Comparison of ENCODE assay signal across 20 cellular contexts in the genomic region with DNA sequence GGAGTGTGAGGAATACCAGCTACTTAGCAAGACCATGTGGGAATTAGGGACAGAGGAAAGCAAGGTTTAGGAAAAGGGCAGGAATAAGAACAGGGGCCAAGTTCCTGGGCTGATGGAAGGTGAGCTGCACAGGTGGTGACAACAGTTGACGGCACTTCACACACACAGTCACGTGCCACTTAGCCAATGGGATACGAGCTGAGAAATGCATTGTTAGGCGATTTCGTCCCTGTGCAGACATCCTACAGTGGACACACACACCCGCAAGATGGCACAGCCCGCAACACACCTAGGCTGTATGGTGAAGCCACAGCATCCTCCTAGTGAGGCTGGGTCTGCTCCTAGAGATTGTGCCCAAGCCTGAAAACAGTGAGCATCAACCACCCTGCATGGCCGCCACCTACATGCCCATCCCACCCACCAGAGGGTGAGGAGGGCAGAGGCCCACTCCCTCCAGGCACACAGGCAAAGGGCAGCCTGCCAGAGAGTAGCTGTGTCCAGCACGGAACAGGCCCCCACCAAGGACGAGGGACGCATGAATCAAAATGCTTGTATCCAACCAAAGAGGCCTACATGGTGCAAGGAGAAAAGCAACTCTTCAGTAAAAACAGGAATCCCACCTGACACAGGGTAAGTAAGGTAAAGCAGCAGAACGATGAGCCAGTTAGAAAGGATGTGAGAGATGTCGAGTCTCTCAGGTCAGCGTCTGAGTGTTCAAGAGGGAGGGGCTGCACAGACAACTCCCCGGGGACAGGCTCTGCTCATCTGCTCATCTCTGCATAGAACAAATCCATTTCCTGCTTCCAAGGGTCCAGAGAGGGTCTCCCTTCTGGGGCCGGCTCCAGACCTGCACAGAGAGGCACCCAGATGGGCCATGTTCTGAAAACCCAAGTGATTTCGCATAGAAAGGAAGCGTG. TPM values are rescaled to one million over a fixed set of nuclear protein-coding genes. Genes with fewer than 3 reads are reported as not detected.
DNase-seq lines count a peak whose midpoint lies in the region; ATAC-seq and TF ChIP-seq lines count a peak whose summit lies in the region.
"Had no signal": no experiment of that assay in that cellular context is flagged by ENCODE, and none has a peak within 500 bp of the region (broad histone marks: within the 10 kb centered on the region; RNA-seq: fewer than 3 reads in every experiment).

No MANE protein-coding gene starts in this region.

- ATAC-seq in GM18867 (IDR thresholded peaks at IDR 0.05; ENCODE audit: unreplicated experiment): no peak

- peak; percentile 48 for DNase-seq in activated effector memory CD4-positive, alpha-beta T cell treated with anti-CD3 and anti-CD28 coated beads, Interleukin-2, amount 50 U/mL, for 16 hours
- no peak for DNase-seq in activated effector memory CD4-positive, alpha-beta T cell treated with Interleukin-2 at 50 U/mL for 16 hours
- DNase-seq in SJSA1 (ENCODE audit: low read depth in 1 of 2, low spot score in 2 of 2) (peak in 1 of 2 experiments; percentile 30), type B pancreatic cell (ENCODE audit: extremely low spot score, unreplicated experiment) (no peak), GM19238 (ENCODE audit: insufficient read length, low spot score) (no peak), epidermal melanocyte (ENCODE audit: insufficient read length, low spot score) (no peak)
- DNase-seq: ACHN; activated CD4-positive, alpha-beta T cell treated with anti-CD3 and anti-CD28 coated beads, Interleukin-2, amount 10 ng/mL, durations not matched to agents 24 days and 14 days; immature natural killer cell; NCI-H2029; NCI-H748 treated with DMSO at 0.1 percent for 48 hours; stimulated activated CD4-positive, alpha-beta T cell treated with anti-CD3 and anti-CD28 coated beads, Interleukin-12 subunit alpha, Interleukin-12 subunit beta, amount 100 ng/mL, for 4 hours; stimulated activated naive CD4-positive, alpha-beta T cell had no signal

- TF ChIP-seq CTCF in nephron (IDR thresholded peaks at IDR 0.05; ENCODE audit: unreplicated experiment in 3 of 3) (no peak), type B pancreatic cell (conservative IDR thresholded peaks at IDR 0.05) (no peak)

- H3K4me3 Mint-ChIP-seq in nephron (no peak overlapping the region), type B pancreatic cell (peak overlapping the region; percentile 39)
- H3K4me3 Mint-ChIP-seq: activated CD4-positive, alpha-beta T cell treated with anti-CD3 and anti-CD28 coated beads, Interleukin-2, amount 10 ng/mL, durations not matched to agents 24 days and 14 days; activated T-cell treated with anti-CD3 and anti-CD28 coated beads, Interleukin-2, amount 50 U/mL, for 24 hours; IgD-negative memory B cell; immature natural killer cell had no signal

- no peaks in the 10 kb centered on the region for H3K27me3 ChIP-seq in SJSA1 (replicated peaks)
- H3K27me3 ChIP-seq: cardiac muscle cell, esophagus muscularis mucosa had no signal

- H3K27ac ChIP-seq in SJSA1: peak overlapping the region; percentile 18; the same call in 1 of the 2 replicates
- H3K27ac ChIP-seq: cardiac muscle cell had no signal

- no peaks in the 10 kb centered on the region for H3K9me3 ChIP-seq in SJSA1 (replicated peaks)
- H3K9me3 ChIP-seq: esophagus muscularis mucosa had no signal

- H3K36me3 ChIP-seq in SJSA1: peaks cover 42% of the 10 kb centered on the region

- peaks cover 70% of the 10 kb centered on the region for H3K4me1 Mint-ChIP-seq in nephron
- peaks cover 65% of the 10 kb centered on the region for H3K4me1 Mint-ChIP-seq in type B pancreatic cell (ENCODE audit: unreplicated experiment)
- H3K4me1 Mint-ChIP-seq: activated CD4-positive, alpha-beta T cell treated with anti-CD3 and anti-CD28 coated beads, Interleukin-2, amount 10 ng/mL, durations not matched to agents 24 days and 14 days had no signal

- H3K27ac Mint-ChIP-seq in nephron (peak overlapping the region; percentile 57 to 96 (median 77)), type B pancreatic cell (no peak overlapping the region)
- H3K27ac Mint-ChIP-seq: activated CD4-positive, alpha-beta T cell treated with anti-CD3 and anti-CD28 coated beads, Interleukin-2, amount 10 ng/mL, durations not matched to agents 24 days and 14 days; activated T-cell treated with anti-CD3 and anti-CD28 coated beads, Interleukin-2, amount 50 U/mL, for 24 hours had no signal

- H3K36me3 Mint-ChIP-seq in nephron (ENCODE audit: low read depth): peaks cover 37% of the 10 kb centered on the region
- peaks cover 12% of the 10 kb centered on the region for H3K36me3 Mint-ChIP-seq in type B pancreatic cell
- H3K36me3 Mint-ChIP-seq: IgD-negative memory B cell had no signal

- H3K4me3 ChIP-seq in SJSA1: no peak overlapping the region
- H3K4me3 ChIP-seq: cardiac muscle cell, esophagus muscularis mucosa, lung had no signal

- H3K4me1 ChIP-seq in SJSA1 (replicated peaks): peaks cover 34% of the 10 kb centered on the region

- no peaks in the 10 kb centered on the region for H3K27me3 Mint-ChIP-seq in nephron (ENCODE audit: low read depth)
- no peaks in the 10 kb centered on the region for H3K27me3 Mint-ChIP-seq in type B pancreatic cell
- H3K27me3 Mint-ChIP-seq: activated CD4-positive, alpha-beta T cell treated with anti-CD3 and anti-CD28 coated beads, Interleukin-2, amount 10 ng/mL, durations not matched to agents 24 days and 14 days; activated T-cell treated with anti-CD3 and anti-CD28 coated beads, Interleukin-2, amount 50 U/mL, for 24 hours; IgD-negative memory B cell had no signal

- H3K9me3 Mint-ChIP-seq in nephron: no peaks in the 10 kb centered on the region
- no peaks in the 10 kb centered on the region for H3K9me3 Mint-ChIP-seq in type B pancreatic cell
- H3K9me3 Mint-ChIP-seq: activated CD4-positive, alpha-beta T cell treated with anti-CD3 and anti-CD28 coated beads, Interleukin-2, amount 10 ng/mL, durations not matched to agents 24 days and 14 days; activated T-cell treated with anti-CD3 and anti-CD28 coated beads, Interleukin-2, amount 50 U/mL, for 24 hours; IgD-negative memory B cell had no signal

RNA-seq across cellular contexts. Expression of a gene that starts 51.3 kb away (rescaled TPM):
- total RNA-seq in SJSA1 (2014; rRNA removed; shearing (Covaris generic)): 9.0 and 17.4 TPM in 2 replicates
- 34.1 and 71.2 TPM in 2 replicates for total RNA-seq in type B pancreatic cell (ENCODE audit: low replicate concordance)
